In the genomic region with DNA sequence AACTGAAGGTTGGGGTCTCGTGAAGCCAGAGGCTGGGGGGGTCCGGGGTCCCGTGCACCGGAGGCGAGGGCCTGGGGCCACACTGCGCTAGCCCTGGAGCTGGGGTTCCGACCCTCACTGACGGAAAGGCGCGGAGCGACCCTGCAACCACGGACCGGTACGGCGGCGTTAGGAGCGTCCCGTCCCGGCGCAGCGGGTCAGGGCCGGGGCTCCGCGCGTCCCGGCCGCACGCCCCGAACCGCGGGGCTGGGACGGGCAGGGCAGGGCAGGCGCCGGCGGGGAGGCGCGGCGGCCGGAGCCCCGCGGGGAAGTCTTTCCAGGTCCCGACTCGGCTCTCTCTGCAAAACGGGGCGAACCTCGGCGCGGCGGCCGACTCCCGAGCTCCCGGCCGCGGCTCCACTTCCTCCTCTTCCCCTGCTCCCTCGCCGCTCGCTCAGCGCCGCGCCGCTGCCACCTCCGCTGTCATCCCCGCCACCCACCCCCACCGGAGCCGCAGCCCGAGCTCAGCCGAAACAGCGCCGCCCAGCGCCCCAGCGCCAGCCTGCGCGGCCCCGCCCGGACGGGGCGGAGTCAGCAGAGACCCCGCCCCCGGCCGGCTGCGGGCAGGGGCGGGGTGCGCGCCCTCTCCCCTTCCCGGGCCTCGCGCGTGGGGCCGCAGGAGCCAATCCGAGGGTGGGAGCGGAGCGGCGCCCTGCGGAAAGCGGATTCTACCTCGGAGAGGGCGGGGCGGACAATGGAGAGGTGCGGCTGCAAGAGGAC, we compare ENCODE assay signal across 8 cellular contexts. TPM values are rescaled to one million over a fixed set of nuclear protein-coding genes. Genes with fewer than 3 reads are reported as not detected.
DNase-seq lines count a peak whose midpoint lies in the region; ATAC-seq, FAIRE-seq and TF ChIP-seq lines count a peak whose summit lies in the region.

TSS of gene GDPD5 (minus strand) at position 509 of the 759 bp plus-strand sequence. CDS start 48,206 bp downstream, outside the sequence.

- DNase-seq in ELF-1 (ENCODE audit: low read depth, low spot score) (peak; percentile 81), H54 (ENCODE audit: insufficient read length, low spot score) (peak; percentile 93), SIG-M5 treated with dmso at 0.1 percent for 504 hours (lab: John Stamatoyannopoulos, UW; ENCODE audit: unreplicated experiment) (peak; percentile 90), activated gamma-delta T cell treated with Interleukin-2 at 50 U/mL for 16 hours (peak; percentile 76), nucleus accumbens (lab: John Stamatoyannopoulos, UW) (peak in 54 of 56 donors; percentile 19 to 91 (median 74)), substantia nigra (lab: John Stamatoyannopoulos, UW) (peak in 46 of 49 donors; percentile 26 to 92 (median 70))

- FAIRE-seq in H54 (lab: Jason Lieb, UNC) = no peak

- H3K9me3 ChIP-seq in Loucy (ENCODE audit: insufficient read depth, low read depth, low read length) = no peaks in the 10 kb centered on the region
- no peaks in the 10 kb centered on the region for H3K9me3 ChIP-seq in gastroesophageal sphincter

- H3K27me3 ChIP-seq in Loucy (ENCODE audit: insufficient read depth, low read length, poor library complexity, severe bottlenecking) (no peaks in the 10 kb centered on the region), gastroesophageal sphincter (peaks cover 13% of the 10 kb centered on the region)

- H2AFZ ChIP-seq in Loucy (ENCODE audit: low read length) = peak within 1 kb of the TSS; percentile 85

- TF ChIP-seq POLR2A in H54 (IDR thresholded peaks at IDR 0.05; ENCODE audit: low read depth, low read length) (peak; percentile 68), gastroesophageal sphincter (IDR thresholded peaks at IDR 0.05) (no peak)

- peak; percentile 93 for ATAC-seq in gastroesophageal sphincter

- H3F3A ChIP-seq in Loucy (ENCODE audit: low read depth) = no peaks in the 10 kb centered on the region

- no peak for TF ChIP-seq EP300 in gastroesophageal sphincter (IDR thresholded peaks at IDR 0.05)

- TF ChIP-seq CTCF in Loucy (conservative IDR thresholded peaks at IDR 0.05; ENCODE audit: low read length) (peak; percentile 47), gastroesophageal sphincter (IDR thresholded peaks at IDR 0.05) (peak in 3 of 4 experiments; percentile 40 to 76 (median 52))

- peak within 1 kb of the TSS in 3 of 4 donors; percentile 59 to 72 (median 63) for H3K27ac ChIP-seq in gastroesophageal sphincter
- no peak within 1 kb of the TSS for H3K27ac ChIP-seq in substantia nigra (ENCODE audit: low read depth, low read length, poor library complexity, severe bottlenecking)

- WGBS in gastroesophageal sphincter (ENCODE audit: low coverage in 1 of 2), 2 donors = 0% methylated on average over 8 of the region's 99 CpGs; no CpG with 5 or more reads in 1 of the 2 donors

- H3K79me2 ChIP-seq in Loucy (ENCODE audit: insufficient read depth, low read length) = peaks cover 5% of the 10 kb centered on the region; the same call in 1 of the 2 replicates

- H3K9ac ChIP-seq in Loucy (ENCODE audit: low read depth, low read length, poor library complexity, severe bottlenecking) = peak within 1 kb of the TSS; percentile 85

- no peaks in the 10 kb centered on the region for H4K20me1 ChIP-seq in Loucy (ENCODE audit: insufficient read depth, low read length, poor library complexity, severe bottlenecking)

- H3K4me2 ChIP-seq in Loucy (ENCODE audit: low read depth, low read length, poor library complexity, severe bottlenecking) = peak within 1 kb of the TSS; percentile 91

- H3K36me3 ChIP-seq in Loucy (ENCODE audit: insufficient read depth, low read length) (no peaks in the 10 kb centered on the region), gastroesophageal sphincter (no peaks in the 10 kb centered on the region)

- H3K4me3 ChIP-seq in Loucy (ENCODE audit: low read length, poor library complexity, severe bottlenecking) = peak within 1 kb of the TSS; percentile 91
- H3K4me3 ChIP-seq in gastroesophageal sphincter = peak within 1 kb of the TSS; percentile 60 to 74

- H3K9me2 ChIP-seq in Loucy (replicated peaks; ENCODE audit: low read depth, low read length) = no peaks in the 10 kb centered on the region

- H3K4me1 ChIP-seq in Loucy (ENCODE audit: insufficient read depth, low read length, poor library complexity, severe bottlenecking) = peaks cover 8% of the 10 kb centered on the region
- peaks cover 0 to 40% (median 14%) of the 10 kb centered on the region in 3 donors for H3K4me1 ChIP-seq in gastroesophageal sphincter

RNA-seq across cellular contexts. Expression of gene GDPD5, which starts in this region (rescaled TPM):
- total RNA-seq in gastroesophageal sphincter = 1 to 10 TPM; 3.8 to 9.3 (median 6.4) TPM
